8 cellular contexts compared by ENCODE assay signal in genomic region chr5:134738133-134738962, GRCh38. TPM values are rescaled to one million over a fixed set of nuclear protein-coding genes. Genes with fewer than 3 reads are reported as not detected.
DNase-seq lines count a peak whose midpoint lies in the region; ATAC-seq lines count a peak whose summit lies in the region.

TSS of gene CAMLG (plus strand) at chr5:134738548. CDS start at chr5:134738621, 73 bp downstream.

- H3K27ac ChIP-seq in epithelial cell of prostate: peak within 1 kb of the TSS; percentile 79

- DNase-seq in DMS153 treated with DMSO at 0.1 percent for 48 hours (lab: John Stamatoyannopoulos, UW; ENCODE audit: unreplicated experiment) (peak; percentile 47), OCI-M2 (lab: John Stamatoyannopoulos, UW; ENCODE audit: unreplicated experiment) (peak; percentile 44), activated T-cell treated with anti-CD3 and anti-CD28 coated beads for 48 hours (ENCODE audit: low read depth) (peak; percentile 98), epithelial cell of prostate (ENCODE audit: low read depth, low spot score) (peak; percentile 79), mucosa of gallbladder (ENCODE audit: low spot score) (peak; percentile 98)
- DNase-seq in stimulated activated CD8-positive, alpha-beta memory T cell treated with anti-CD3 and anti-CD28 coated beads, Interleukin-4, amount 100 ng/mL, for 4 hours (ENCODE audit: low read depth in 2 of 2, low spot score in 1 of 2): peak; percentile 93 to 95

- peak; percentile 94 for ATAC-seq in GM21529 (IDR thresholded peaks at IDR 0.05; ENCODE audit: unreplicated experiment)

- H3K9me3 Mint-ChIP-seq in IgD-negative memory B cell: no peaks in the 10 kb centered on the region

- H3K36me3 Mint-ChIP-seq in IgD-negative memory B cell: peaks cover 4% of the 10 kb centered on the region

- H3K4me3 Mint-ChIP-seq in IgD-negative memory B cell: peak within 1 kb of the TSS; percentile 77 to 96 (median 92)

- H3K4me1 Mint-ChIP-seq in IgD-negative memory B cell: peaks cover 6 to 23% (median 17%) of the 10 kb centered on the region in 3 donors

- H3K27ac Mint-ChIP-seq in IgD-negative memory B cell: peak within 1 kb of the TSS; percentile 30 to 97 (median 97)

- no peaks in the 10 kb centered on the region for H3K27me3 Mint-ChIP-seq in IgD-negative memory B cell

RNA-seq across cellular contexts. Expression of gene CAMLG, which starts in this region (rescaled TPM):
- 37.0 TPM for polyA plus RNA-seq in IgD-negative memory B cell
- 40.3 TPM for total RNA-seq in mucosa of gallbladder

Comparison
In these comparisons a context has a peak if more than half of its experiments do, and no peak if none do; other contexts are left out.
1. Peak in every context shown above with its lines: DNase-seq, ATAC-seq and H3K27ac ChIP-seq.
2. DNase-seq: peak in every context shown above with its lines; median percentile 98 in activated T-cell treated with anti-CD3 and anti-CD28 coated beads for 48 hours; 98 in mucosa of gallbladder; 94 in stimulated activated CD8-positive, alpha-beta memory T cell treated with anti-CD3 and anti-CD28 coated beads, Interleukin-4, amount 100 ng/mL, for 4 hours; 79 in epithelial cell of prostate; 47 in DMS153 treated with DMSO at 0.1 percent for 48 hours; 44 in OCI-M2.